In genomic region chr7:143385891-143386781, GRCh38 we compare ENCODE assay signal across 9 cellular contexts. TPM values are rescaled to one million over a fixed set of nuclear protein-coding genes. Genes with fewer than 3 reads are reported as not detected.
DNase-seq lines count a peak whose midpoint lies in the region; ATAC-seq and TF ChIP-seq lines count a peak whose summit lies in the region.
"Had no signal": no experiment of that assay in that cellular context is flagged by ENCODE, and none has a peak within 500 bp of the region (broad histone marks: within the 10 kb centered on the region; RNA-seq: fewer than 3 reads in every experiment).

No MANE protein-coding gene starts in this region.

- H3K4me3 Mint-ChIP-seq in activated CD4-positive, alpha-beta T cell treated with anti-CD3 and anti-CD28 coated beads, Interleukin-2, amount 10 ng/mL, durations not matched to agents 24 days and 14 days: no peak overlapping the region
- H3K4me3 Mint-ChIP-seq in activated CD4-positive, alpha-beta memory T cell treated with anti-CD3 and anti-CD28 coated beads, Interleukin-2, amount 10 ng/mL, durations not matched to agents 7 days and 5 days: no peak overlapping the region
- H3K4me3 Mint-ChIP-seq in immature natural killer cell: no peak overlapping the region

- peaks cover 25% of the 10 kb centered on the region for H3K36me3 Mint-ChIP-seq in activated CD4-positive, alpha-beta T cell treated with anti-CD3 and anti-CD28 coated beads, Interleukin-2, amount 10 ng/mL, durations not matched to agents 24 days and 14 days (ENCODE audit: low read depth)
- peaks cover 26% of the 10 kb centered on the region for H3K36me3 Mint-ChIP-seq in activated CD4-positive, alpha-beta memory T cell treated with anti-CD3 and anti-CD28 coated beads, Interleukin-2, amount 10 ng/mL, durations not matched to agents 7 days and 5 days (ENCODE audit: low read depth)
- peaks cover 0 to 12% (median 7%) of the 10 kb centered on the region in 3 donors for H3K36me3 Mint-ChIP-seq in immature natural killer cell

- no peak for TF ChIP-seq CTCF in tibial artery (IDR thresholded peaks at IDR 0.05)

- POLR2A ChIA-PET in activated CD4-positive, alpha-beta memory T cell treated with anti-CD3 and anti-CD28 coated beads, Interleukin-2, amount 10 ng/mL, durations not matched to agents 7 days and 5 days (lab: Charles Lee): interaction anchor here (0.7 to 2.5 kb wide), 7 partner anchors 7 to 136 kb away, joined by 3 to 15 read pairs (median 6); partner anchors contain the start of genes CASP2 and EPHA1

- CTCF ChIA-PET in activated CD4-positive, alpha-beta memory T cell treated with anti-CD3 and anti-CD28 coated beads, Interleukin-2, amount 10 ng/mL, durations not matched to agents 7 days and 5 days (lab: Charles Lee): interaction anchor here (0.6 to 3.4 kb wide), 7 partner anchors 11 to 520 kb away, joined by 3 to 20 read pairs (median 3); no protein-coding TSS in a partner anchor

- no peak for ATAC-seq in HG03280 (IDR thresholded peaks at IDR 0.05; ENCODE audit: unreplicated experiment)

- no peaks in the 10 kb centered on the region for H3K27me3 Mint-ChIP-seq in activated CD4-positive, alpha-beta T cell treated with anti-CD3 and anti-CD28 coated beads, Interleukin-2, amount 10 ng/mL, durations not matched to agents 24 days and 14 days
- no peaks in the 10 kb centered on the region for H3K27me3 Mint-ChIP-seq in activated CD4-positive, alpha-beta memory T cell treated with anti-CD3 and anti-CD28 coated beads, Interleukin-2, amount 10 ng/mL, durations not matched to agents 7 days and 5 days
- H3K27me3 Mint-ChIP-seq in immature natural killer cell (ENCODE audit: low read depth in 3 of 3): peaks cover 0 to 6% (median 0%) of the 10 kb centered on the region in 3 donors

- intact Hi-C loops in activated CD4-positive, alpha-beta T cell treated with anti-CD3 and anti-CD28 coated beads, Interleukin-2, amount 10 ng/mL, durations not matched to agents 24 days and 14 days (cut with micrococcal nuclease): no loop called here
- intact Hi-C loops in tibial artery (cut with DNase I; ENCODE audit: low total_unique reads): no loop called here

- peaks cover 23% of the 10 kb centered on the region for H3K4me1 Mint-ChIP-seq in activated CD4-positive, alpha-beta T cell treated with anti-CD3 and anti-CD28 coated beads, Interleukin-2, amount 10 ng/mL, durations not matched to agents 24 days and 14 days
- peaks cover 21% of the 10 kb centered on the region for H3K4me1 Mint-ChIP-seq in activated CD4-positive, alpha-beta memory T cell treated with anti-CD3 and anti-CD28 coated beads, Interleukin-2, amount 10 ng/mL, durations not matched to agents 7 days and 5 days
- H3K4me1 Mint-ChIP-seq in immature natural killer cell: peaks cover 5 to 13% of the 10 kb centered on the region in 2 donors

- peaks cover 2 to 88% (median 81%) of the 10 kb centered on the region in 4 donors for H3K4me1 ChIP-seq in tibial artery

- no peaks in the 10 kb centered on the region for H3K27me3 ChIP-seq in tibial artery

- peak overlapping the region; percentile 14 to 69 for H3K4me3 ChIP-seq in tibial artery

- H3K27ac ChIP-seq in tibial artery: peak overlapping the region; percentile 96 to 100

- DNase-seq in activated CD4-positive, alpha-beta T cell treated with anti-CD3 and anti-CD28 coated beads, Interleukin-2, amount 10 ng/mL, durations not matched to agents 24 days and 14 days: peak; percentile 85
- no peak for DNase-seq in activated CD4-positive, alpha-beta T cell treated with anti-CD3 and anti-CD28 coated beads for 4 hours
- peak; percentile 64 for DNase-seq in activated CD4-positive, alpha-beta memory T cell treated with anti-CD3 and anti-CD28 coated beads, Interleukin-2, amount 10 ng/mL, durations not matched to agents 7 days and 5 days
- DNase-seq in immature natural killer cell (peak; percentile 71 to 76 (median 76)), tibial artery (peak in 1 of 2 donors; percentile 72), NCI-H2227 (lab: John Stamatoyannopoulos, UW; ENCODE audit: unreplicated experiment) (no peak)
- DNase-seq in stimulated activated CD4-positive, alpha-beta T cell treated with anti-CD3 and anti-CD28 coated beads, Interleukin-2, amount 100 ng/mL, for 48 hours: no peak

- no peaks in the 10 kb centered on the region for H3K9me3 ChIP-seq in tibial artery

- H3K9me3 Mint-ChIP-seq in activated CD4-positive, alpha-beta T cell treated with anti-CD3 and anti-CD28 coated beads, Interleukin-2, amount 10 ng/mL, durations not matched to agents 24 days and 14 days: no peaks in the 10 kb centered on the region
- H3K9me3 Mint-ChIP-seq in activated CD4-positive, alpha-beta memory T cell treated with anti-CD3 and anti-CD28 coated beads, Interleukin-2, amount 10 ng/mL, durations not matched to agents 7 days and 5 days: no peaks in the 10 kb centered on the region
- no peaks in the 10 kb centered on the region for H3K9me3 Mint-ChIP-seq in immature natural killer cell

- no peak overlapping the region for H3K27ac Mint-ChIP-seq in activated CD4-positive, alpha-beta T cell treated with anti-CD3 and anti-CD28 coated beads, Interleukin-2, amount 10 ng/mL, durations not matched to agents 24 days and 14 days
- no peak overlapping the region for H3K27ac Mint-ChIP-seq in activated CD4-positive, alpha-beta memory T cell treated with anti-CD3 and anti-CD28 coated beads, Interleukin-2, amount 10 ng/mL, durations not matched to agents 7 days and 5 days
- H3K27ac Mint-ChIP-seq in immature natural killer cell: no peak overlapping the region

- H3K36me3 ChIP-seq in tibial artery: peaks cover 28 to 54% (median 41%) of the 10 kb centered on the region in 3 donors

RNA-seq across cellular contexts. Expression of gene ZYX, which starts 5.0 kb away (rescaled TPM):
- 85.8 and 89.7 TPM in 2 replicates for total RNA-seq in activated CD4-positive, alpha-beta T cell treated with anti-CD3 and anti-CD28 coated beads, Interleukin-2, amount 10 ng/mL, durations not matched to agents 24 days and 14 days
- 100 to 1,000 TPM; 235 to 249 TPM for total RNA-seq in activated CD4-positive, alpha-beta memory T cell treated with anti-CD3 and anti-CD28 coated beads, Interleukin-2, amount 10 ng/mL, durations not matched to agents 7 days and 5 days
- polyA plus RNA-seq in immature natural killer cell: 100 to 1,000 TPM in 1 of 3 donors, 10 to 100 TPM in 2; 50.7 to 144 (median 51.9) TPM

RNA-seq across cellular contexts. Expression of gene EPHA1, which starts 22.5 kb away (rescaled TPM):
- 0.09 and 0.26 TPM in 2 replicates for total RNA-seq in activated CD4-positive, alpha-beta T cell treated with anti-CD3 and anti-CD28 coated beads, Interleukin-2, amount 10 ng/mL, durations not matched to agents 24 days and 14 days
- 1 to 10 TPM; 1.1 to 1.2 TPM for total RNA-seq in activated CD4-positive, alpha-beta memory T cell treated with anti-CD3 and anti-CD28 coated beads, Interleukin-2, amount 10 ng/mL, durations not matched to agents 7 days and 5 days
- under 1 TPM in 2 of 3 donors, not detected in 1; 0.22 to 0.51 TPM for polyA plus RNA-seq in immature natural killer cell

RNA-seq across cellular contexts. Expression of gene FAM131B, which starts 23.6 kb away (rescaled TPM):
- 0.37 and 0.45 TPM in 2 replicates for total RNA-seq in activated CD4-positive, alpha-beta T cell treated with anti-CD3 and anti-CD28 coated beads, Interleukin-2, amount 10 ng/mL, durations not matched to agents 24 days and 14 days
- 1 to 10 TPM; 1.2 TPM for total RNA-seq in activated CD4-positive, alpha-beta memory T cell treated with anti-CD3 and anti-CD28 coated beads, Interleukin-2, amount 10 ng/mL, durations not matched to agents 7 days and 5 days
- 1 to 10 TPM; 1.2 to 2.3 (median 1.9) TPM for polyA plus RNA-seq in immature natural killer cell

RNA-seq across cellular contexts. Expression of gene TAS2R60, which starts 57.1 kb away (rescaled TPM):
- not detected in 2 replicates for total RNA-seq in activated CD4-positive, alpha-beta T cell treated with anti-CD3 and anti-CD28 coated beads, Interleukin-2, amount 10 ng/mL, durations not matched to agents 24 days and 14 days
- total RNA-seq in activated CD4-positive, alpha-beta memory T cell treated with anti-CD3 and anti-CD28 coated beads, Interleukin-2, amount 10 ng/mL, durations not matched to agents 7 days and 5 days: not detected
- not detected for polyA plus RNA-seq in immature natural killer cell
- polyA plus RNA-seq: BJ had no signal

Comparison
In these comparisons a context has a peak if more than half of its experiments do, and no peak if none do; other contexts are left out.
1. DNase-seq: peak in activated CD4-positive, alpha-beta T cell treated with anti-CD3 and anti-CD28 coated beads, Interleukin-2, amount 10 ng/mL, durations not matched to agents 24 days and 14 days (single experiment), activated CD4-positive, alpha-beta memory T cell treated with anti-CD3 and anti-CD28 coated beads, Interleukin-2, amount 10 ng/mL, durations not matched to agents 7 days and 5 days (single experiment) and immature natural killer cell (3 of 3); none in activated CD4-positive, alpha-beta T cell treated with anti-CD3 and anti-CD28 coated beads for 4 hours (0 of 2), NCI-H2227 (single experiment) and stimulated activated CD4-positive, alpha-beta T cell treated with anti-CD3 and anti-CD28 coated beads, Interleukin-2, amount 100 ng/mL, for 48 hours (0 of 2).